37 cellular contexts compared by ENCODE assay signal in genomic region chr5:87503004-87503403, GRCh38.
"Had no signal": no experiment of that assay in that cellular context is flagged by ENCODE, and none has a peak within 500 bp of the region (broad histone marks: within the 10 kb centered on the region; RNA-seq: fewer than 3 reads in every experiment).

No MANE protein-coding gene starts in this region.

- H3K36me3 Mint-ChIP-seq: activated naive CD4-positive, alpha-beta T cell treated with anti-CD3 and anti-CD28 coated beads, Interleukin-2, amount 10 ng/mL, durations not matched to agents 7 days and 5 days; activated naive CD4-positive, alpha-beta T cell treated with anti-CD3 and anti-CD28 coated beads, Interleukin-2, amount 50 U/mL, for 24 hours; activated naive CD4-positive, alpha-beta T cell treated with anti-CD3 and anti-CD28 coated beads, Interleukin-2, amount 50 U/mL, for 72 hours; activated naive CD8-positive, alpha-beta T cell; activated naive CD8-positive, alpha-beta T cell treated with anti-CD3 and anti-CD28 coated beads for 36 hours; activated naive CD8-positive, alpha-beta T cell treated with anti-CD3 and anti-CD28 coated beads, Interleukin-2, amount 10 ng/mL, durations not matched to agents 7 days and 5 days; brain had no signal

- H3K36me3 ChIP-seq: adrenal gland, ascending aorta, brain microvascular endothelial cell, breast epithelium, cardiac muscle cell had no signal

- H3K9me3 ChIP-seq: ascending aorta, body of pancreas, breast epithelium had no signal

- DNase-seq: activated effector memory CD4-positive, alpha-beta T cell treated with anti-CD3 and anti-CD28 coated beads, Interleukin-2, amount 50 U/mL, for 16 hours; activated effector memory CD4-positive, alpha-beta T cell treated with Interleukin-2 at 50 U/mL for 16 hours; activated gamma-delta T cell; activated gamma-delta T cell treated with Interleukin-2 at 50 U/mL for 16 hours; activated naive CD4-positive, alpha-beta T cell; activated naive CD4-positive, alpha-beta T cell treated with anti-CD3 and anti-CD28 coated beads for 36 hours; activated naive CD4-positive, alpha-beta T cell treated with anti-CD3 and anti-CD28 coated beads, Interleukin-2, amount 10 ng/mL, durations not matched to agents 7 days and 5 days; activated naive CD4-positive, alpha-beta T cell treated with anti-CD3 and anti-CD28 coated beads, Interleukin-2, amount 50 U/mL, for 16 hours; activated naive CD4-positive, alpha-beta T cell treated with Interleukin-2 at 50 U/mL for 16 hours; activated naive CD8-positive, alpha-beta T cell treated with anti-CD3 and anti-CD28 coated beads for 36 hours; activated naive CD8-positive, alpha-beta T cell treated with anti-CD3 and anti-CD28 coated beads, Interleukin-2, amount 10 ng/mL, durations not matched to agents 7 days and 5 days; activated naive CD8-positive, alpha-beta T cell treated with anti-CD3 and anti-CD28 coated beads, Interleukin-2, amount 50 U/mL, for 24 hours; activated T-cell treated with anti-CD3 and anti-CD28 coated beads, Interleukin-2, amount 50 U/mL, for 24 hours; activated T-cell treated with anti-CD3 and anti-CD28 coated beads, Interleukin-2, amount 50 U/mL, for 4 hours; activated T-cell treated with anti-CD3 and anti-CD28 coated beads, Interleukin-2, amount 50 U/mL, for 48 hours; activated T-cell treated with anti-CD3 and anti-CD28 coated beads, Interleukin-2, amount 50 U/mL, for 72 hours; adrenal gland; amniotic stem cell; amygdala; anterior cingulate cortex; aorta; body of pancreas; brain microvascular endothelial cell; caudate nucleus; central memory CD4-positive, alpha-beta T cell; cerebellar nuclear complex had no signal

- ATAC-seq: activated naive CD4-positive, alpha-beta T cell treated with anti-CD3 and anti-CD28 coated beads, Interleukin-2, amount 50 U/mL, for 72 hours; activated naive CD8-positive, alpha-beta T cell treated with anti-CD3 and anti-CD28 coated beads, Interleukin-2, amount 50 U/mL, for 24 hours; activated T-cell treated with anti-CD3 and anti-CD28 coated beads, Interleukin-2, amount 50 U/mL, for 4 hours; activated T-cell treated with anti-CD3 and anti-CD28 coated beads, Interleukin-2, amount 50 U/mL, for 72 hours; activated T-helper 17 cell treated with anti-CD3 and anti-CD28 coated beads, Interleukin-2, amount 50 U/mL, for 72 hours; body of pancreas had no signal

- H3K9me3 Mint-ChIP-seq: activated naive CD4-positive, alpha-beta T cell treated with anti-CD3 and anti-CD28 coated beads for 36 hours; activated naive CD4-positive, alpha-beta T cell treated with anti-CD3 and anti-CD28 coated beads, Interleukin-2, amount 10 ng/mL, durations not matched to agents 7 days and 5 days; activated naive CD4-positive, alpha-beta T cell treated with anti-CD3 and anti-CD28 coated beads, Interleukin-2, amount 50 U/mL, for 72 hours; activated naive CD8-positive, alpha-beta T cell treated with anti-CD3 and anti-CD28 coated beads for 36 hours; activated naive CD8-positive, alpha-beta T cell treated with anti-CD3 and anti-CD28 coated beads, Interleukin-2, amount 10 ng/mL, durations not matched to agents 7 days and 5 days; activated naive CD8-positive, alpha-beta T cell treated with anti-CD3 and anti-CD28 coated beads, Interleukin-2, amount 50 U/mL, for 24 hours; activated T-cell treated with anti-CD3 and anti-CD28 coated beads, Interleukin-2, amount 50 U/mL, for 24 hours; activated T-helper 1 cell treated with anti-CD3 and anti-CD28 coated beads, Interleukin-12 subunit alpha, Interleukin-12 subunit beta, Interleukin-2, Interleukin-4 antibody, amounts not matched to agents 30 ng/mL and 10 ng/mL and 1 ng/mL, durations not matched to agents 14 hours and 24 hours and 36 hours; activated T-helper 17 cell treated with anti-CD3 and anti-CD28 coated beads, Interleukin-2, amount 50 U/mL, for 72 hours; activated T-helper 2 cell treated with anti-CD3 and anti-CD28 coated beads, Interferon-gamma antibody, Interleukin-2, Interleukin-4, amounts not matched to agents 10 μg/mL and 5 μg/mL and 100 μg/mL, durations not matched to agents 14 hours and 24 hours and 36 hours had no signal

- H3K4me3 Mint-ChIP-seq: activated naive CD4-positive, alpha-beta T cell treated with anti-CD3 and anti-CD28 coated beads for 36 hours; activated naive CD4-positive, alpha-beta T cell treated with anti-CD3 and anti-CD28 coated beads, Interleukin-2, amount 10 ng/mL, durations not matched to agents 7 days and 5 days; activated naive CD4-positive, alpha-beta T cell treated with anti-CD3 and anti-CD28 coated beads, Interleukin-2, amount 50 U/mL, for 24 hours; activated naive CD8-positive, alpha-beta T cell; activated naive CD8-positive, alpha-beta T cell treated with anti-CD3 and anti-CD28 coated beads for 36 hours; activated naive CD8-positive, alpha-beta T cell treated with anti-CD3 and anti-CD28 coated beads, Interleukin-2, amount 10 ng/mL, durations not matched to agents 7 days and 5 days; activated naive CD8-positive, alpha-beta T cell treated with anti-CD3 and anti-CD28 coated beads, Interleukin-2, amount 50 U/mL, for 24 hours; activated T-cell treated with anti-CD3 and anti-CD28 coated beads, Interleukin-2, amount 50 U/mL, for 24 hours; activated T-cell treated with anti-CD3 and anti-CD28 coated beads, Interleukin-2, amount 50 U/mL, for 4 hours; activated T-cell treated with anti-CD3 and anti-CD28 coated beads, Interleukin-2, amount 50 U/mL, for 72 hours; activated T-helper 1 cell treated with anti-CD3 and anti-CD28 coated beads, Interleukin-12 subunit alpha, Interleukin-12 subunit beta, Interleukin-2, Interleukin-4 antibody, amounts not matched to agents 30 ng/mL and 10 ng/mL and 1 ng/mL, durations not matched to agents 14 hours and 24 hours and 36 hours; activated T-helper 17 cell treated with anti-CD3 and anti-CD28 coated beads, Interleukin-2, amount 50 U/mL, for 72 hours; brain; central memory CD8-positive, alpha-beta T cell had no signal

- H3K4me3 ChIP-seq: adrenal gland, ascending aorta, body of pancreas, breast epithelium, cardiac muscle cell had no signal

- H3K27me3 Mint-ChIP-seq: activated naive CD4-positive, alpha-beta T cell treated with anti-CD3 and anti-CD28 coated beads, Interleukin-2, amount 10 ng/mL, durations not matched to agents 7 days and 5 days; brain had no signal

- H3K27ac ChIP-seq: adrenal gland, ascending aorta, body of pancreas, brain microvascular endothelial cell, breast epithelium, cardiac muscle cell had no signal

- H3K27me3 ChIP-seq: adrenal gland, ascending aorta, body of pancreas, brain microvascular endothelial cell, breast epithelium, cardiac muscle cell had no signal

- H3K4me1 ChIP-seq: adrenal gland, ascending aorta, body of pancreas, breast epithelium had no signal

- H3K27ac Mint-ChIP-seq: activated naive CD4-positive, alpha-beta T cell treated with anti-CD3 and anti-CD28 coated beads for 36 hours; activated naive CD4-positive, alpha-beta T cell treated with anti-CD3 and anti-CD28 coated beads, Interleukin-2, amount 10 ng/mL, durations not matched to agents 7 days and 5 days; activated naive CD4-positive, alpha-beta T cell treated with anti-CD3 and anti-CD28 coated beads, Interleukin-2, amount 50 U/mL, for 24 hours; activated naive CD4-positive, alpha-beta T cell treated with anti-CD3 and anti-CD28 coated beads, Interleukin-2, amount 50 U/mL, for 72 hours; activated naive CD8-positive, alpha-beta T cell; activated naive CD8-positive, alpha-beta T cell treated with anti-CD3 and anti-CD28 coated beads for 36 hours; activated naive CD8-positive, alpha-beta T cell treated with anti-CD3 and anti-CD28 coated beads, Interleukin-2, amount 10 ng/mL, durations not matched to agents 7 days and 5 days; activated naive CD8-positive, alpha-beta T cell treated with anti-CD3 and anti-CD28 coated beads, Interleukin-2, amount 50 U/mL, for 24 hours; activated T-cell treated with anti-CD3 and anti-CD28 coated beads, Interleukin-2, amount 50 U/mL, for 24 hours; activated T-cell treated with anti-CD3 and anti-CD28 coated beads, Interleukin-2, amount 50 U/mL, for 72 hours; activated T-helper 1 cell treated with anti-CD3 and anti-CD28 coated beads, Interleukin-12 subunit alpha, Interleukin-12 subunit beta, Interleukin-2, Interleukin-4 antibody, amounts not matched to agents 30 ng/mL and 10 ng/mL and 1 ng/mL, durations not matched to agents 14 hours and 24 hours and 36 hours; activated T-helper 17 cell treated with anti-CD3 and anti-CD28 coated beads, Interleukin-2, amount 50 U/mL, for 72 hours; activated T-helper 2 cell treated with anti-CD3 and anti-CD28 coated beads, Interferon-gamma antibody, Interleukin-2, Interleukin-4, amounts not matched to agents 10 μg/mL and 5 μg/mL and 100 μg/mL, durations not matched to agents 14 hours and 24 hours and 36 hours; brain had no signal

- H3K4me1 Mint-ChIP-seq: activated naive CD4-positive, alpha-beta T cell treated with anti-CD3 and anti-CD28 coated beads, Interleukin-2, amount 10 ng/mL, durations not matched to agents 7 days and 5 days; activated naive CD4-positive, alpha-beta T cell treated with anti-CD3 and anti-CD28 coated beads, Interleukin-2, amount 50 U/mL, for 24 hours; activated naive CD8-positive, alpha-beta T cell treated with anti-CD3 and anti-CD28 coated beads for 36 hours; activated naive CD8-positive, alpha-beta T cell treated with anti-CD3 and anti-CD28 coated beads, Interleukin-2, amount 10 ng/mL, durations not matched to agents 7 days and 5 days; activated naive CD8-positive, alpha-beta T cell treated with anti-CD3 and anti-CD28 coated beads, Interleukin-2, amount 50 U/mL, for 24 hours; activated T-helper 17 cell treated with anti-CD3 and anti-CD28 coated beads, Interleukin-2, amount 50 U/mL, for 72 hours; brain; central memory CD8-positive, alpha-beta T cell had no signal
